In the genomic region with DNA sequence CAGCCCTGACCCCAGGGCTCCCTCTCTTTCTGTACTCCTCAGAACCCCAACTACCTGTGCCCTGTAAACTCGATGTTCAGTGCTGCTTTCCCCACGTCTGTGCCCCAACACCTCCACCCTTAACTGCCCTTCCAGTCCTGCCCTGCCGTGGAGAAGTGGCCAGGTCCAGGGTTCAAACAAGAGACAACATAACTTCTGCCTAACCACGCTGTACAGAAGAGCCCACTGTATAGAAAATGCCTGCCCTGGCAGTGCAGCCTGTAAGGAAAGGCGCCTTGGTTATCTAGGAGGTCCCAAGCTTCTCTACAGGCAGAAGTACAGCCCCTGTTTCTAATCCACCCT, we compare ENCODE assay signal across 22 cellular contexts. TPM values are rescaled to one million over a fixed set of nuclear protein-coding genes. Genes with fewer than 3 reads are reported as not detected.
DNase-seq lines count a peak whose midpoint lies in the region; ATAC-seq and TF ChIP-seq lines count a peak whose summit lies in the region.
"Had no signal": no experiment of that assay in that cellular context is flagged by ENCODE, and none has a peak within 500 bp of the region (broad histone marks: within the 10 kb centered on the region; RNA-seq: fewer than 3 reads in every experiment).

No MANE protein-coding gene starts in this region.

- no peak for TF ChIP-seq RAD21 in SK-N-SH (IDR thresholded peaks at IDR 0.05; ENCODE audit: low read length)

- H3K9me2 ChIP-seq in SK-N-SH: no peaks in the 10 kb centered on the region

- no peaks in the 10 kb centered on the region for H3K9me3 ChIP-seq in SK-N-SH
- H3K9me3 ChIP-seq in prostate gland: no peaks in the 10 kb centered on the region
- H3K9me3 ChIP-seq: heart left ventricle, ovary, transverse colon had no signal

- H3K27me3 Mint-ChIP-seq in HFFc6 (ENCODE audit: insufficient read depth) (peaks cover 81% of the 10 kb centered on the region), nephron progenitor cell (ENCODE audit: low read depth, poor library complexity) (peaks cover 97% of the 10 kb centered on the region)

- no peak overlapping the region for H3K27ac ChIP-seq in SK-N-SH (ENCODE audit: low read depth in 2 of 2, low read length in 1 of 2)
- no peak overlapping the region for H3K27ac ChIP-seq in prostate gland
- H3K27ac ChIP-seq: heart left ventricle, HL-60, ovary, SK-N-MC, skin epidermis, transverse colon, VCaP had no signal

- H3K36me3 ChIP-seq in SK-N-SH (replicated peaks in 1 of 2; ENCODE audit: control insufficient read depth in 1 of 2, insufficient read depth in 2 of 2, low read length in 1 of 2): no peaks in the 10 kb centered on the region
- H3K36me3 ChIP-seq in prostate gland: no peaks in the 10 kb centered on the region
- H3K36me3 ChIP-seq: heart left ventricle, ovary, transverse colon had no signal

- peaks cover 33% of the 10 kb centered on the region for H3K4me1 Mint-ChIP-seq in HFFc6 (ENCODE audit: low read depth)
- H3K4me1 Mint-ChIP-seq in nephron progenitor cell: peaks cover 43% of the 10 kb centered on the region

- H3K27ac Mint-ChIP-seq in HFFc6 (no peak overlapping the region), nephron progenitor cell (no peak overlapping the region)

- H3K4me3 Mint-ChIP-seq in HFFc6: peak overlapping the region; percentile 61; the same call in 1 of the 2 replicates
- peak overlapping the region; percentile 4 for H3K4me3 Mint-ChIP-seq in nephron progenitor cell

- H3K9ac ChIP-seq in SK-N-SH: no peak overlapping the region

- POLR2A ChIA-PET in SK-N-SH (lab: Yijun Ruan, JAX): no interaction called here

- H3K4me2 ChIP-seq in SK-N-SH: no peak overlapping the region

- 10% methylated on average over 5 of the region's 5 CpGs for WGBS in SK-N-SH (ENCODE audit: low lambda C conversion rate)
- WGBS in prostate gland: 25% methylated on average over 5 of the region's 5 CpGs

- no peak for TF ChIP-seq EP300 in SK-N-SH (IDR thresholded peaks at IDR 0.05; ENCODE audit: borderline replicate concordance in 1 of 2, low read depth in 1 of 2, low read length in 1 of 2)

- H3K4me1 ChIP-seq in SK-N-SH (ENCODE audit: control insufficient read depth in 1 of 2, insufficient read depth in 2 of 2, low read depth in 1 of 2, low read length in 1 of 2): peaks cover 7 to 21% of the 10 kb centered on the region in 2 experiments; a peak in 1 of 4 replicates
- H3K4me1 ChIP-seq in prostate gland (replicated peaks): no peaks in the 10 kb centered on the region

- no peaks in the 10 kb centered on the region for H3K79me2 ChIP-seq in SK-N-SH (ENCODE audit: insufficient read depth)

- TF ChIP-seq POLR2A in prostate gland (IDR thresholded peaks at IDR 0.05): no peak

- DNase-seq in SK-N-SH (peak; percentile 30), HFFc6 (no peak), astrocyte of the hippocampus (ENCODE audit: low read depth, low spot score) (peak; percentile 69), nephron progenitor cell (no peak), NCI-H187 treated with DMSO at 0.1 percent for 48 hours (lab: John Stamatoyannopoulos, UW) (no peak), prostate gland (ENCODE audit: low spot score) (no peak), nucleus accumbens (lab: John Stamatoyannopoulos, UW) (no peak)
- DNase-seq: 8988T, C1 segment of cervical spinal cord, heart left ventricle, KBM-7, NCI-H1092 treated with DMSO at 0.1 percent for 48 hours, ovary, PC-3, transverse colon had no signal

- H3F3A ChIP-seq in SK-N-SH (replicated peaks; ENCODE audit: insufficient read depth): no peaks in the 10 kb centered on the region

- H4K20me1 ChIP-seq in SK-N-SH (ENCODE audit: insufficient read depth): peaks cover 10% of the 10 kb centered on the region; the same call in 1 of the 2 replicates

- peaks cover 97% of the 10 kb centered on the region for H3K27me3 ChIP-seq in SK-N-SH (ENCODE audit: insufficient read depth)
- peaks cover 69% of the 10 kb centered on the region for H3K27me3 ChIP-seq in prostate gland (replicated peaks; ENCODE audit: insufficient read depth)

- H3K36me3 Mint-ChIP-seq in HFFc6 (ENCODE audit: low read depth) (no peaks in the 10 kb centered on the region; the same call in 1 of the 2 replicates), nephron progenitor cell (ENCODE audit: low read depth) (no peaks in the 10 kb centered on the region)

- ATAC-seq in SK-N-SH treated with all-trans-retinoic acid at 6 μM for 48 hours: no peak
- ATAC-seq: heart left ventricle had no signal

- H3K9me3 Mint-ChIP-seq in HFFc6 (peaks cover 5% of the 10 kb centered on the region; the same call in 1 of the 2 replicates), nephron progenitor cell (peaks cover 10% of the 10 kb centered on the region)

- intact Hi-C loops in prostate gland (cut with DNase I): no loop called here

- no peak overlapping the region for H3K4me3 ChIP-seq in SK-N-SH (ENCODE audit: low read depth in 2 of 2, low read length in 1 of 2)
- no peak overlapping the region for H3K4me3 ChIP-seq in prostate gland
- H3K4me3 ChIP-seq: ovary, SK-N-MC had no signal

- CTCF ChIA-PET in SK-N-SH (lab: Yijun Ruan, JAX): interaction anchor here (1.6 kb wide), 1 partner anchor 284 kb away, joined by 3 read pairs; no protein-coding TSS in a partner anchor

- H2AFZ ChIP-seq in SK-N-SH (ENCODE audit: low read depth): no peak overlapping the region

- TF ChIP-seq CTCF in SK-N-SH (IDR thresholded peaks at IDR 0.05) (no peak), HFFc6 (IDR thresholded peaks at IDR 0.05) (no peak), nephron progenitor cell (IDR thresholded peaks at IDR 0.05) (no peak), prostate gland (IDR thresholded peaks at IDR 0.05) (no peak)

TF ChIP-seq in SK-N-SH, 30 proteins besides CTCF, POLR2A, EP300 and RAD21 (continues in another document):
- TF ChIP-seq IRF3 (IDR thresholded peaks at IDR 0.05; ENCODE audit: low read depth, low read length): no peak
- TF ChIP-seq FOSL2 (IDR thresholded peaks at IDR 0.05; ENCODE audit: borderline replicate concordance, low read depth): no peak
- no peak for TF ChIP-seq RCOR1 (IDR thresholded peaks at IDR 0.05; ENCODE audit: low read length)
- no peak for TF ChIP-seq SIN3A (IDR thresholded peaks at IDR 0.05; ENCODE audit: borderline replicate concordance, low read depth, low read length)
- no peak for TF ChIP-seq RXRA (IDR thresholded peaks at IDR 0.05; ENCODE audit: borderline replicate concordance, low read depth)
- no peak for TF ChIP-seq GATA2 (CRISPR knock-in tag; IDR thresholded peaks at IDR 0.05)
- no peak for TF ChIP-seq SMC3 (IDR thresholded peaks at IDR 0.05; ENCODE audit: low read depth, low read length)
- no peak for TF ChIP-seq MAX (IDR thresholded peaks at IDR 0.05; ENCODE audit: low read depth)
- no peak for TF ChIP-seq CHD2 (IDR thresholded peaks at IDR 0.05; ENCODE audit: low read length, partially characterized antibody)

TF ChIP-seq in SK-N-SH treated with all-trans-retinoic acid at 6 μM for 48 hours, 23 proteins besides CTCF, POLR2A, EP300 and RAD21:
- TF ChIP-seq ZNF8 (CRISPR knock-in tag; IDR thresholded peaks at IDR 0.05) (no peak), CSDC2 (CRISPR knock-in tag; IDR thresholded peaks at IDR 0.05) (no peak)
- TF ChIP-seq, protein P1, sequence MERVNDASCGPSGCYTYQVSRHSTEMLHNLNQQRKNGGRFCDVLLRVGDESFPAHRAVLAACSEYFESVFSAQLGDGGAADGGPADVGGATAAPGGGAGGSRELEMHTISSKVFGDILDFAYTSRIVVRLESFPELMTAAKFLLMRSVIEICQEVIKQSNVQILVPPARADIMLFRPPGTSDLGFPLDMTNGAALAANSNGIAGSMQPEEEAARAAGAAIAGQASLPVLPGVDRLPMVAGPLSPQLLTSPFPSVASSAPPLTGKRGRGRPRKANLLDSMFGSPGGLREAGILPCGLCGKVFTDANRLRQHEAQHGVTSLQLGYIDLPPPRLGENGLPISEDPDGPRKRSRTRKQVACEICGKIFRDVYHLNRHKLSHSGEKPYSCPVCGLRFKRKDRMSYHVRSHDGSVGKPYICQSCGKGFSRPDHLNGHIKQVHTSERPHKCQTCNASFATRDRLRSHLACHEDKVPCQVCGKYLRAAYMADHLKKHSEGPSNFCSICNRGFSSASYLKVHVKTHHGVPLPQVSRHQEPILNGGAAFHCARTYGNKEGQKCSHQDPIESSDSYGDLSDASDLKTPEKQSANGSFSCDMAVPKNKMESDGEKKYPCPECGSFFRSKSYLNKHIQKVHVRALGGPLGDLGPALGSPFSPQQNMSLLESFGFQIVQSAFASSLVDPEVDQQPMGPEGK (CRISPR knock-in tag; IDR thresholded peaks at IDR 0.05; ENCODE audit: borderline replicate concordance): no peak

RNA-seq across cellular contexts. Expression of gene DMRTA2, which starts 3.4 kb away (rescaled TPM):
- polyA plus RNA-seq in SK-N-SH (2012; rRNA removed): 0.02 TPM in 1 of 2 replicates, not detected in the other
- polyA plus RNA-seq in SK-N-SH (2012; cell fraction: cytosol; rRNA removed): 0.01 and 0.03 TPM in 2 replicates
- 0.12 TPM in 2 replicates for polyA plus RNA-seq in SK-N-SH (2012; cell fraction: nucleus; rRNA removed)
- under 1 TPM in 2 of 6 experiments, not detected in 4; 0.05 to 0.08 TPM for total RNA-seq in HFFc6 (2021; fragmentation: NEBNext Ultra II Directional; extraction: Animal tissue kit (Norgen Biotek cat#: 25700))
- total RNA-seq in prostate gland: 1 to 10 TPM in 1 of 2 donors, not detected in 1; 1.1 TPM
- total RNA-seq: fibroblast of lung, mesenteric fat pad, PC-3, transverse colon had no signal
- polyA plus RNA-seq: heart left ventricle, ovary had no signal

Comparison
In these comparisons a context has a peak if more than half of its experiments do, and no peak if none do; other contexts are left out.
1. DNase-seq: peak in SK-N-SH (single experiment) and astrocyte of the hippocampus (single experiment); none in HFFc6 (single experiment), nephron progenitor cell (single experiment), NCI-H187 treated with DMSO at 0.1 percent for 48 hours (single experiment), prostate gland (single experiment) and nucleus accumbens (0 of 56).